8 cellular contexts compared by ENCODE assay signal in the genomic region with DNA sequence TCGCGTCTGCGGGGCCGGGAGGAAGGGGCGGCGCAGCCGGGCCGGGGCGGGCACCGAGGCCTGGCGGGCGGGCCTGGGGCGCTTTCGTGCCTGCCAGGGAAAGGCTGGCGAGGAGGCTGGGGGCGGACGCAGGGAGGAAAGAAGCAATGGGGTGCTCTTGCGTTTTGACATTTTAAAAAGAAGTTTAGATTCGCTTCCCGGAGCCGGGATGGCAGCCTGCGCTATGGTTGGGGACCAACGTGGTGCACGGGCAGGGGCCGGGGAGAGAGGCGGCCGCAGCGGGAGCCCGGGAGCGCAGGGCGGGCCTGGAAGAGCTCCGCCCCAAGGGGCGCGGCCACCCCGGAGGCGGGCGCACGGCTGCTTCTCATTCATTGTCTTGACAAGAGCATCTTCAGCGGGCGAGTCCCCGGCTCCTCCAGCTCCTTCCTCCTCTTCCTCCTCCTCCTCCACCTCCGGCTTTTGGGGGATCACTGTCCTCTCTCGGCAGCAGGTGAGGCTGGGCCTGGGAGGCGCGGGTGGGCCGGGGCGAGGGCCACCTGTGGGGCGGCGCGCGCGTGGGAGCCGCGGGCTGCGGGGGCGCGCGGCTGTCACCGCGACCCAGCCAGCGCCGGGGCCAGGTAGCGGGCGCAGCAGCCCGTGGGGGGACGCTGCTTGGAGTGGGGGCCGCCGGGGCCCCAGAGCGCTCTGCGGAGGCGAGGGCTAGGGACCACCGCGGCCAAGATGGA. TPM values are rescaled to one million over a fixed set of nuclear protein-coding genes. Genes with fewer than 3 reads are reported as not detected.
A peak's percentile ranks its signal among the peaks of the same experiment; 100 is the strongest.
DNase-seq lines count a peak whose midpoint lies in the region; ATAC-seq and TF ChIP-seq lines count a peak whose summit lies in the region.

A gene (plus strand): TSS at position 367 of the 725 bp plus-strand sequence. CDS start 1,608 bp downstream, outside the sequence.

- peak within 1 kb of the TSS; percentile 100 for H3K27ac Mint-ChIP-seq in activated naive CD4-positive, alpha-beta T cell treated with anti-CD3 and anti-CD28 coated beads for 36 hours
- no peak within 1 kb of the TSS for H3K27ac Mint-ChIP-seq in glutamatergic neuron (ENCODE audit: unreplicated experiment)

- no peaks in the 10 kb centered on the region for H3K4me1 ChIP-seq in osteoblast (ENCODE audit: insufficient read depth, low read length)

- DNase-seq in D341Med (ENCODE audit: low spot score) (peak; percentile 91), SK-N-DZ (ENCODE audit: low spot score) (peak; percentile 83), glutamatergic neuron (peak; percentile 91), osteoblast (ENCODE audit: insufficient read length, low spot score, missing footprints) (peak; percentile 99)
- peak; percentile 90 for DNase-seq in activated naive CD4-positive, alpha-beta T cell treated with anti-CD3 and anti-CD28 coated beads for 36 hours

- peak within 1 kb of the TSS; percentile 96 for H2AFZ ChIP-seq in osteoblast (ENCODE audit: low read length)

- TF ChIP-seq CTCF in glutamatergic neuron (IDR thresholded peaks at IDR 0.05; ENCODE audit: partially characterized antibody, unreplicated experiment): no peak
- no peak for TF ChIP-seq CTCF in osteoblast (IDR thresholded peaks at IDR 0.05; ENCODE audit: extremely low read depth, low read depth, low read length)

- peaks cover 3% of the 10 kb centered on the region for H4K20me1 ChIP-seq in osteoblast (ENCODE audit: insufficient read depth, low read length)

- H3K4me1 Mint-ChIP-seq in activated naive CD4-positive, alpha-beta T cell treated with anti-CD3 and anti-CD28 coated beads for 36 hours (ENCODE audit: low read depth): peaks cover 22% of the 10 kb centered on the region
- no peaks in the 10 kb centered on the region for H3K4me1 Mint-ChIP-seq in glutamatergic neuron (ENCODE audit: low read depth, unreplicated experiment)

- H3K36me3 ChIP-seq in KOPT-K1 (ENCODE audit: insufficient read depth, low read length): peaks cover 34% of the 10 kb centered on the region
- H3K36me3 ChIP-seq in osteoblast (ENCODE audit: insufficient read depth, low read length): no peaks in the 10 kb centered on the region

- H3K27ac ChIP-seq in KOPT-K1 (ENCODE audit: low read depth, low read length, poor library complexity, severe bottlenecking) (peak within 1 kb of the TSS; percentile 99), osteoblast (ENCODE audit: low read depth, low read length) (no peak within 1 kb of the TSS), temporal lobe (ENCODE audit: low read depth, low read length) (peak within 1 kb of the TSS; percentile 59)

- H3K79me2 ChIP-seq in osteoblast (ENCODE audit: insufficient read depth, low read length): no peaks in the 10 kb centered on the region

- no peaks in the 10 kb centered on the region for H3K9me3 Mint-ChIP-seq in activated naive CD4-positive, alpha-beta T cell treated with anti-CD3 and anti-CD28 coated beads for 36 hours
- peaks cover 2% of the 10 kb centered on the region for H3K9me3 Mint-ChIP-seq in glutamatergic neuron (ENCODE audit: unreplicated experiment)

- ATAC-seq in GM21526 (IDR thresholded peaks at IDR 0.05; ENCODE audit: low FRiP score, unreplicated experiment): peak; percentile 34

- no peaks in the 10 kb centered on the region for H3K9me3 ChIP-seq in KOPT-K1 (ENCODE audit: insufficient read depth, low read length, poor library complexity, severe bottlenecking)
- H3K9me3 ChIP-seq in osteoblast (ENCODE audit: low read depth, low read length): no peaks in the 10 kb centered on the region

- H3K4me3 ChIP-seq in osteoblast (ENCODE audit: insufficient read depth, low read length): peak within 1 kb of the TSS; percentile 70

- H3K4me3 Mint-ChIP-seq in activated naive CD4-positive, alpha-beta T cell treated with anti-CD3 and anti-CD28 coated beads for 36 hours: peak within 1 kb of the TSS; percentile 100
- H3K4me3 Mint-ChIP-seq in glutamatergic neuron (ENCODE audit: unreplicated experiment): peak within 1 kb of the TSS; percentile 86

- intact Hi-C loops in activated naive CD4-positive, alpha-beta T cell treated with anti-CD3 and anti-CD28 coated beads for 36 hours (cut with micrococcal nuclease): loop anchor here (1.0 kb wide), 1 partner anchor 91 kb away; no protein-coding TSS in a partner anchor

- no peaks in the 10 kb centered on the region for H3K27me3 Mint-ChIP-seq in activated naive CD4-positive, alpha-beta T cell treated with anti-CD3 and anti-CD28 coated beads for 36 hours (ENCODE audit: low read depth)
- peaks cover 4% of the 10 kb centered on the region for H3K27me3 Mint-ChIP-seq in glutamatergic neuron (ENCODE audit: unreplicated experiment)

- H3K36me3 Mint-ChIP-seq in activated naive CD4-positive, alpha-beta T cell treated with anti-CD3 and anti-CD28 coated beads for 36 hours (ENCODE audit: low read depth): peaks cover 43% of the 10 kb centered on the region
- H3K36me3 Mint-ChIP-seq in glutamatergic neuron (ENCODE audit: unreplicated experiment): no peaks in the 10 kb centered on the region

- CTCF ChIA-PET in activated naive CD4-positive, alpha-beta T cell treated with anti-CD3 and anti-CD28 coated beads for 36 hours (lab: Charles Lee): interaction anchor here (0.7 kb wide), 1 partner anchor 91 kb away, joined by 3 read pairs; a partner anchor contains a TSS

- peak within 1 kb of the TSS; percentile 89 for H3K4me2 ChIP-seq in osteoblast (ENCODE audit: insufficient read depth, low read length)

- H3K27me3 ChIP-seq in osteoblast (ENCODE audit: insufficient read depth, low read length): no peaks in the 10 kb centered on the region

RNA-seq across cellular contexts. Expression of the gene that starts here (rescaled TPM):
- polyA plus RNA-seq in SK-N-DZ (2014; cell fraction: cytosol; rRNA removed): 71.9 and 73.6 TPM in 2 replicates
- polyA plus RNA-seq in SK-N-DZ (2014; cell fraction: nucleus; rRNA removed): 65.6 and 101 TPM in 2 replicates
- total RNA-seq in activated naive CD4-positive, alpha-beta T cell treated with anti-CD3 and anti-CD28 coated beads for 36 hours: 100 to 1,000 TPM; 855 to 866 TPM
- total RNA-seq in glutamatergic neuron (ENCODE audit: unreplicated experiment) (75.2 TPM), osteoblast (0.36 and 0.59 TPM in 2 replicates), temporal lobe (19.2 TPM)

Comparison
In these comparisons a context has a peak if more than half of its experiments do, and no peak if none do; other contexts are left out.
1. RNA of the gene that starts here (total RNA-seq): 855 to 866 TPM in activated naive CD4-positive, alpha-beta T cell treated with anti-CD3 and anti-CD28 coated beads for 36 hours, 75.2 TPM in glutamatergic neuron (single experiment) and 19.2 TPM in temporal lobe (single experiment); 0.36 to 0.59 TPM in osteoblast; every median in the first group is over 10 times any median in the second.
2. RNA of the gene that starts here (total RNA-seq): 855 to 866 TPM in activated naive CD4-positive, alpha-beta T cell treated with anti-CD3 and anti-CD28 coated beads for 36 hours; 75.2 TPM in glutamatergic neuron (single experiment) and 19.2 TPM in temporal lobe (single experiment); every median in the first group is over 10 times any median in the second.
3. Peak in DNase-seq, H3K4me3 ChIP-seq and H3K4me2 ChIP-seq in osteoblast; RNA of the gene not detected or under 1 TPM.
4. Peak in every context shown above with its lines, with median percentiles within 50 percentile points of each other: DNase-seq.